29 cellular contexts compared by ENCODE assay signal in genomic region chr16:8807189-8807588, GRCh38.
"Had no signal": no experiment of that assay in that cellular context is flagged by ENCODE, and none has a peak within 500 bp of the region (broad histone marks: within the 10 kb centered on the region; RNA-seq: fewer than 3 reads in every experiment).

No MANE protein-coding gene starts in this region.

- H3K27me3 ChIP-seq: hepatocyte, left lung, neutrophil, right atrium auricular region, right lobe of liver, testis, thyroid gland, transverse colon, upper lobe of left lung, vagina had no signal

- ATAC-seq: left cardiac atrium; left lung; lower lobe of right lung; naive thymus-derived CD8-positive, alpha-beta T cell; stimulated activated memory B cell treated with anti-CD40 and anti-IgM and Interleukin-4, amounts not matched to agents 10 μg/mL and 1 μg/mL and 100 μg/mL, for 72 hours; stimulated activated naive CD8-positive, alpha-beta T cell treated with anti-CD3 and anti-CD28 coated beads, Interleukin-15, amount 100 ng/mL, for 72 hours had no signal

- H3K9me3 ChIP-seq: left lung, lower lobe of right lung, neutrophil, right atrium auricular region, right lobe of liver, testis, thyroid gland, transverse colon, upper lobe of left lung, vagina had no signal

- H3K9me3 Mint-ChIP-seq: naive thymus-derived CD8-positive, alpha-beta T cell; nephron; neural crest cell; stimulated activated memory B cell treated with anti-CD40 and anti-IgM and Interleukin-4, amounts not matched to agents 10 μg/mL and 1 μg/mL and 100 μg/mL, for 72 hours; stimulated activated naive CD8-positive, alpha-beta T cell treated with anti-CD3 and anti-CD28 coated beads, Interleukin-15, amount 100 ng/mL, for 72 hours had no signal

- H3K4me1 ChIP-seq: left lung, lower lobe of right lung, right atrium auricular region, testis, thyroid gland, upper lobe of left lung, vagina had no signal

- H3K27me3 Mint-ChIP-seq: naive thymus-derived CD8-positive, alpha-beta T cell; progenitor cell of endocrine pancreas; stimulated activated memory B cell treated with anti-CD40 and anti-IgM and Interleukin-4, amounts not matched to agents 10 μg/mL and 1 μg/mL and 100 μg/mL, for 72 hours; stimulated activated naive CD8-positive, alpha-beta T cell treated with anti-CD3 and anti-CD28 coated beads, Interleukin-15, amount 100 ng/mL, for 72 hours had no signal

- H3K4me3 ChIP-seq: hepatocyte, left lung, lower lobe of right lung, right atrium auricular region, right lobe of liver, smooth muscle cell, testis, thyroid gland, transverse colon, upper lobe of left lung, vagina had no signal

- H3K4me3 Mint-ChIP-seq: naive thymus-derived CD8-positive, alpha-beta T cell; nephron; neural crest cell; stimulated activated memory B cell treated with anti-CD40 and anti-IgM and Interleukin-4, amounts not matched to agents 10 μg/mL and 1 μg/mL and 100 μg/mL, for 72 hours; stimulated activated naive CD8-positive, alpha-beta T cell treated with anti-CD3 and anti-CD28 coated beads, Interleukin-15, amount 100 ng/mL, for 72 hours had no signal

- H3K4me2 ChIP-seq: hepatocyte, smooth muscle cell had no signal

- H2AFZ ChIP-seq: hepatocyte had no signal

- H3K27ac Mint-ChIP-seq: nephron; progenitor cell of endocrine pancreas; stimulated activated memory B cell treated with anti-CD40 and anti-IgM and Interleukin-4, amounts not matched to agents 10 μg/mL and 1 μg/mL and 100 μg/mL, for 72 hours had no signal

- H3K27ac ChIP-seq: hepatocyte, left lung, lower lobe of right lung, neutrophil, right atrium auricular region, testis, thyroid gland, transverse colon, upper lobe of left lung, vagina had no signal

- DNase-seq: kidney glomerular epithelial cell; left cardiac atrium; left lung; lower lobe of right lung; mammary epithelial cell; mesenchymal stem cell; naive thymus-derived CD8-positive, alpha-beta T cell; occipital lobe; right lobe of liver; stimulated activated CD4-positive, alpha-beta T cell treated with anti-CD3 and anti-CD28 coated beads, Interleukin-1b, Interleukin-23, amount 100 ng/mL, for 48 hours; stimulated activated CD4-positive, alpha-beta T cell treated with anti-CD3 and anti-CD28 coated beads, Interleukin-2, amount 100 ng/mL, for 48 hours; stimulated activated CD4-positive, alpha-beta T cell treated with anti-CD3 and anti-CD28 coated beads, Interleukin-4, amount 100 ng/mL, for 4 hours; stimulated activated CD8-positive, alpha-beta memory T cell treated with anti-CD3 and anti-CD28 coated beads, Interleukin-4, amount 100 ng/mL, for 48 hours; stimulated activated naive CD4-positive, alpha-beta T cell treated with Interleukin-2 at 50 U/mL for 16 hours; stimulated activated naive CD8-positive, alpha-beta T cell treated with anti-CD3 and anti-CD28 coated beads, Interleukin-15, amount 100 ng/mL, for 72 hours; substantia nigra; testis; thyroid gland; transverse colon; upper lobe of left lung had no signal

- H3K4me1 Mint-ChIP-seq: nephron, neural crest cell had no signal
